ENCODE assay signal across 34 cellular contexts in the genomic region with DNA sequence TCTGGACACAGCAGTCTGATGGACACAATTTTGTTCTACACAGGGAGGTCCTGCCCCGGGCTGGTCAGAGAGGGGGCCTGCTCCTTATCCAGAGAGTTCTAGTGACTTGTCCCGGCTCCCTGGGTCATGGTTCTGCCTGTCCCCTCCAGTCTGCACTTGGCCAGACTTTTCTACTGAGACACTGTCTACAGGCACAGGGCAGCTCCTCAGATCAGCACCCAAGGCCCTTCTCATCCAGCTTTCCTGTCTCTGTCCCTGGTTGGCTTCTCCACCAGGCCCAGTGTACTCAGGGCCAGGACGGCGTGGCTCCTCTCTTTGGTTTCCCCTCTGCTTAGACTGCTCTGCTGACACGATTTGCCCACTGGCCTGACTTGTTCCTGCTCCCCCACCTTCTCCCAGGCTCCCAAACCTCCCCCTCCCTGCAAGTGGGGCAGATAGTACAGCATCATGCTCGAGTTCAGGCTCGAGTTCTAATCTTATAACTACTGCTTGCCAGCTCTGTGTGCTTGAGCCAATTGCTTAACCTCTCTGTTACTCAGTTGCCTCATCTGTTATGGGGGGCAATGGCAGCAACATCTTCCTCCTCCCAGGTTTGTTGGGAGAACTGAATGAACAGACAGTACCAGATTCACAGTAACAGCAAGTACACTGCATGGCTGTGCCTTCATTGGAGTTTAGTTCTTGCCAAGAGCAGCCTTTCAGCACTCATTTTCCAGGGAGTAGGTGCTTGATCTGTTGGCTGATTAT. TPM values are rescaled to one million over a fixed set of nuclear protein-coding genes. Genes with fewer than 3 reads are reported as not detected.
"Had no signal": no experiment of that assay in that cellular context is flagged by ENCODE, and none has a peak within 500 bp of the region (broad histone marks: within the 10 kb centered on the region; RNA-seq: fewer than 3 reads in every experiment).

No MANE protein-coding gene starts in this region.

- DNase-seq: activated CD4-positive, alpha-beta T cell treated with anti-CD3 and anti-CD28 coated beads for 36 hours; activated CD4-positive, CD25-positive, alpha-beta regulatory T cell; activated CD8-positive, alpha-beta memory T cell treated with anti-CD3 and anti-CD28 coated beads, Interleukin-2, amount 10 ng/mL, durations not matched to agents 7 days and 5 days; activated CD8-positive, alpha-beta T cell treated with anti-CD3 and anti-CD28 coated beads, Interleukin-2, amount 10 ng/mL, durations not matched to agents 7 days and 5 days; activated T-cell treated with anti-CD3 and anti-CD28 coated beads, Interleukin-2, amount 50 U/mL, for 48 hours; anterior cingulate cortex; body of pancreas; effector CD8-positive, alpha-beta T cell; esophagus squamous epithelium; heart right ventricle; left lung; lower lobe of right lung; mesenchymal stem cell; mucosa of descending colon; occipital lobe; stimulated activated CD4-positive, alpha-beta T cell treated with anti-CD3 and anti-CD28 coated beads, Interleukin-12 subunit alpha, Interleukin-12 subunit beta, amount 100 ng/mL, for 4 hours; stimulated activated CD4-positive, alpha-beta T cell treated with anti-CD3 and anti-CD28 coated beads, Interleukin-4, amount 100 ng/mL, for 24 hours; T-helper 1 cell; upper lobe of right lung had no signal

- H3K4me3 ChIP-seq: body of pancreas, esophagus squamous epithelium, heart right ventricle, left lung, lower lobe of right lung, mucosa of descending colon, skin epidermis, thoracic aorta, upper lobe of right lung had no signal

- H3K36me3 Mint-ChIP-seq: activated CD8-positive, alpha-beta memory T cell treated with anti-CD3 and anti-CD28 coated beads, Interleukin-2, amount 10 ng/mL, durations not matched to agents 7 days and 5 days; activated naive CD4-positive, alpha-beta T cell treated with anti-CD3 and anti-CD28 coated beads, Interleukin-2, amount 50 U/mL, for 24 hours; stimulated activated effector memory CD8-positive, alpha-beta T cell treated with anti-CD3 and anti-CD28 coated beads, Interleukin-12 subunit alpha, Interleukin-12 subunit beta, amount 100 ng/mL, for 72 hours had no signal

- H3K27ac ChIP-seq: body of pancreas, epithelial cell of prostate, esophagus squamous epithelium, heart right ventricle, left lung, lower lobe of right lung, skin epidermis, thoracic aorta, upper lobe of right lung had no signal

- H3K27me3 ChIP-seq: body of pancreas had no signal

- H3K9me3 ChIP-seq: body of pancreas, esophagus squamous epithelium, heart right ventricle, left lung, lower lobe of right lung, mucosa of descending colon, thoracic aorta, upper lobe of right lung had no signal

- H3K4me1 ChIP-seq: body of pancreas, esophagus squamous epithelium, left lung, lower lobe of right lung had no signal

- ATAC-seq: activated CD4-positive, alpha-beta T cell treated with anti-CD3 and anti-CD28 coated beads for 36 hours; activated CD8-positive, alpha-beta memory T cell treated with anti-CD3 and anti-CD28 coated beads, Interleukin-2, amount 10 ng/mL, durations not matched to agents 7 days and 5 days; activated CD8-positive, alpha-beta T cell treated with anti-CD3 and anti-CD28 coated beads, Interleukin-2, amount 10 ng/mL, durations not matched to agents 7 days and 5 days; body of pancreas; heart right ventricle; left lung; lower lobe of right lung; mucosa of descending colon; stimulated activated effector memory CD8-positive, alpha-beta T cell treated with anti-CD3 and anti-CD28 coated beads, Interleukin-12 subunit alpha, Interleukin-12 subunit beta, amount 100 ng/mL, for 72 hours; upper lobe of right lung had no signal

- H3K27ac Mint-ChIP-seq: activated CD4-positive, alpha-beta T cell treated with anti-CD3 and anti-CD28 coated beads for 36 hours; activated CD8-positive, alpha-beta memory T cell treated with anti-CD3 and anti-CD28 coated beads, Interleukin-2, amount 10 ng/mL, durations not matched to agents 7 days and 5 days; activated CD8-positive, alpha-beta T cell treated with anti-CD3 and anti-CD28 coated beads, Interleukin-2, amount 10 ng/mL, durations not matched to agents 7 days and 5 days; activated naive CD4-positive, alpha-beta T cell treated with anti-CD3 and anti-CD28 coated beads, Interleukin-2, amount 50 U/mL, for 24 hours; activated T-helper 2 cell treated with anti-CD3 and anti-CD28 coated beads, Interferon-gamma antibody, Interleukin-2, Interleukin-4, amounts not matched to agents 10 μg/mL and 5 μg/mL and 100 μg/mL, durations not matched to agents 14 hours and 24 hours and 36 hours; stimulated activated effector memory CD8-positive, alpha-beta T cell treated with anti-CD3 and anti-CD28 coated beads, Interleukin-12 subunit alpha, Interleukin-12 subunit beta, amount 100 ng/mL, for 72 hours; stimulated activated naive CD8-positive, alpha-beta T cell treated with anti-CD3 and anti-CD28 coated beads, Interleukin-15, Interleukin-2, amounts not matched to agents 100 ng/mL and 50 ng/mL, for 24 hours; T-helper 2 cell treated with Interferon-gamma antibody and Interleukin-4, amounts not matched to agents 5 μg/mL and 100 μg/mL, for 36 hours had no signal

- FAIRE-seq: colon, endometrium had no signal

- H3K4me1 Mint-ChIP-seq: activated CD4-positive, alpha-beta T cell treated with anti-CD3 and anti-CD28 coated beads for 36 hours; activated naive CD4-positive, alpha-beta T cell treated with anti-CD3 and anti-CD28 coated beads, Interleukin-2, amount 50 U/mL, for 24 hours; stimulated activated effector memory CD8-positive, alpha-beta T cell treated with anti-CD3 and anti-CD28 coated beads, Interleukin-12 subunit alpha, Interleukin-12 subunit beta, amount 100 ng/mL, for 72 hours had no signal

- H3K36me3 ChIP-seq: esophagus squamous epithelium, heart right ventricle, left lung, lower lobe of right lung, thoracic aorta, upper lobe of right lung had no signal

- H3K9me3 Mint-ChIP-seq: activated naive CD4-positive, alpha-beta T cell treated with anti-CD3 and anti-CD28 coated beads, Interleukin-2, amount 50 U/mL, for 24 hours; activated T-helper 2 cell treated with anti-CD3 and anti-CD28 coated beads, Interferon-gamma antibody, Interleukin-2, Interleukin-4, amounts not matched to agents 10 μg/mL and 5 μg/mL and 100 μg/mL, durations not matched to agents 14 hours and 24 hours and 36 hours; nephron; stimulated activated effector memory CD8-positive, alpha-beta T cell treated with anti-CD3 and anti-CD28 coated beads, Interleukin-12 subunit alpha, Interleukin-12 subunit beta, amount 100 ng/mL, for 72 hours; stimulated activated naive CD8-positive, alpha-beta T cell treated with anti-CD3 and anti-CD28 coated beads, Interleukin-15, Interleukin-2, amounts not matched to agents 100 ng/mL and 50 ng/mL, for 24 hours; T-helper 2 cell treated with Interferon-gamma antibody and Interleukin-4, amounts not matched to agents 5 μg/mL and 100 μg/mL, for 36 hours had no signal

- H3K4me3 Mint-ChIP-seq: activated CD4-positive, alpha-beta T cell treated with anti-CD3 and anti-CD28 coated beads for 36 hours; activated CD8-positive, alpha-beta memory T cell treated with anti-CD3 and anti-CD28 coated beads, Interleukin-2, amount 10 ng/mL, durations not matched to agents 7 days and 5 days; activated CD8-positive, alpha-beta T cell treated with anti-CD3 and anti-CD28 coated beads, Interleukin-2, amount 10 ng/mL, durations not matched to agents 7 days and 5 days; activated naive CD4-positive, alpha-beta T cell treated with anti-CD3 and anti-CD28 coated beads, Interleukin-2, amount 50 U/mL, for 24 hours; nephron; stimulated activated effector memory CD8-positive, alpha-beta T cell treated with anti-CD3 and anti-CD28 coated beads, Interleukin-12 subunit alpha, Interleukin-12 subunit beta, amount 100 ng/mL, for 72 hours; stimulated activated naive CD8-positive, alpha-beta T cell treated with anti-CD3 and anti-CD28 coated beads, Interleukin-15, Interleukin-2, amounts not matched to agents 100 ng/mL and 50 ng/mL, for 24 hours; T-helper 2 cell treated with Interferon-gamma antibody and Interleukin-4, amounts not matched to agents 5 μg/mL and 100 μg/mL, for 36 hours had no signal

RNA-seq across cellular contexts. Expression of gene COL2A1, which starts 22.0 kb away (rescaled TPM):
- total RNA-seq: activated CD8-positive, alpha-beta T cell treated with anti-CD3 and anti-CD28 coated beads, Interleukin-2, amount 10 ng/mL, durations not matched to agents 7 days and 5 days; body of pancreas; dermis microvascular lymphatic vessel endothelial cell; esophagus squamous epithelium; glomerular endothelial cell; lower lobe of right lung; sciatic nerve; subcutaneous adipose tissue; upper lobe of right lung had no signal
